ENCODE assay signal across 1 cellular context in the genomic region with DNA sequence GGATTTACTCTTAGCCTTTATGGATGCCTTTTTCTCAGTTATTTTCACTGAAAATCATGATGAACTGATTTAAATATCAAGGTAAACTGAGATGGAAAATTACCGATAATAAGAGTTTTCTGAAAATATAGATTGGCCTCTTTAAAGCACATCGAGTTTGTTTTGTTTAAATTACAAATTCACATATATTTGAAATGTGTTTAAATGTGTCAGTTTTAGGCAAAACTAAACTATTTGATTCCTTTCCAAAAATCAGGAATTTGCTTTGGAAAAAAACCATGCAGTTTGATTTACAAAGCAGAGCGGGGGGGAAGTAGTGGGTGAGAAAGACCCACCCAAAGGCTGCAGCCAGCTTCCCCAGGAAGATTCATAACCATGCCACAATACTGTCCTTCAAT.
TF ChIP-seq lines count a peak whose summit lies in the region.

No MANE protein-coding gene starts in this region.

TF ChIP-seq in SK-N-SH, 30 proteins besides CTCF, POLR2A, EP300 and RAD21 (continued from another document):
- no peak for TF ChIP-seq CHD2 (IDR thresholded peaks at IDR 0.05; ENCODE audit: low read length, partially characterized antibody)
- TF ChIP-seq, protein P1, sequence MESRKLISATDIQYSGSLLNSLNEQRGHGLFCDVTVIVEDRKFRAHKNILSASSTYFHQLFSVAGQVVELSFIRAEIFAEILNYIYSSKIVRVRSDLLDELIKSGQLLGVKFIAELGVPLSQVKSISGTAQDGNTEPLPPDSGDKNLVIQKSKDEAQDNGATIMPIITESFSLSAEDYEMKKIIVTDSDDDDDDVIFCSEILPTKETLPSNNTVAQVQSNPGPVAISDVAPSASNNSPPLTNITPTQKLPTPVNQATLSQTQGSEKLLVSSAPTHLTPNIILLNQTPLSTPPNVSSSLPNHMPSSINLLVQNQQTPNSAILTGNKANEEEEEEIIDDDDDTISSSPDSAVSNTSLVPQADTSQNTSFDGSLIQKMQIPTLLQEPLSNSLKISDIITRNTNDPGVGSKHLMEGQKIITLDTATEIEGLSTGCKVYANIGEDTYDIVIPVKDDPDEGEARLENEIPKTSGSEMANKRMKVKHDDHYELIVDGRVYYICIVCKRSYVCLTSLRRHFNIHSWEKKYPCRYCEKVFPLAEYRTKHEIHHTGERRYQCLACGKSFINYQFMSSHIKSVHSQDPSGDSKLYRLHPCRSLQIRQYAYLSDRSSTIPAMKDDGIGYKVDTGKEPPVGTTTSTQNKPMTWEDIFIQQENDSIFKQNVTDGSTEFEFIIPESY (IDR thresholded peaks at IDR 0.05; ENCODE audit: borderline replicate concordance, low read depth) = no peak
- TF ChIP-seq MXI1 (IDR thresholded peaks at IDR 0.05; ENCODE audit: low read depth, low read length) = no peak
- TF ChIP-seq FOSL2 (IDR thresholded peaks at IDR 0.05; ENCODE audit: borderline replicate concordance, low read depth) = no peak
- TF ChIP-seq, protein P2, sequence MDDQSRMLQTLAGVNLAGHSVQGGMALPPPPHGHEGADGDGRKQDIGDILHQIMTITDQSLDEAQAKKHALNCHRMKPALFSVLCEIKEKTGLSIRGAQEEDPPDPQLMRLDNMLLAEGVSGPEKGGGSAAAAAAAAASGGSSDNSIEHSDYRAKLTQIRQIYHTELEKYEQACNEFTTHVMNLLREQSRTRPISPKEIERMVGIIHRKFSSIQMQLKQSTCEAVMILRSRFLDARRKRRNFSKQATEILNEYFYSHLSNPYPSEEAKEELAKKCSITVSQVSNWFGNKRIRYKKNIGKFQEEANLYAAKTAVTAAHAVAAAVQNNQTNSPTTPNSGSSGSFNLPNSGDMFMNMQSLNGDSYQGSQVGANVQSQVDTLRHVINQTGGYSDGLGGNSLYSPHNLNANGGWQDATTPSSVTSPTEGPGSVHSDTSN (IDR thresholded peaks at IDR 0.05) = no peak
- no peak for TF ChIP-seq FOXJ3 (CRISPR knock-in tag; IDR thresholded peaks at IDR 0.05)
- no peak for TF ChIP-seq RXRA (IDR thresholded peaks at IDR 0.05; ENCODE audit: borderline replicate concordance, low read depth)
- TF ChIP-seq, protein P3, sequence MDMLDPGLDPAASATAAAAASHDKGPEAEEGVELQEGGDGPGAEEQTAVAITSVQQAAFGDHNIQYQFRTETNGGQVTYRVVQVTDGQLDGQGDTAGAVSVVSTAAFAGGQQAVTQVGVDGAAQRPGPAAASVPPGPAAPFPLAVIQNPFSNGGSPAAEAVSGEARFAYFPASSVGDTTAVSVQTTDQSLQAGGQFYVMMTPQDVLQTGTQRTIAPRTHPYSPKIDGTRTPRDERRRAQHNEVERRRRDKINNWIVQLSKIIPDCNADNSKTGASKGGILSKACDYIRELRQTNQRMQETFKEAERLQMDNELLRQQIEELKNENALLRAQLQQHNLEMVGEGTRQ (IDR thresholded peaks at IDR 0.05; ENCODE audit: borderline replicate concordance, low read depth, low read length) = no peak
- no peak for TF ChIP-seq YY1 (IDR thresholded peaks at IDR 0.05; ENCODE audit: low read depth)
- TF ChIP-seq TAF1 (IDR thresholded peaks at IDR 0.05; ENCODE audit: borderline replicate concordance, low read depth, low read length) = no peak
- TF ChIP-seq, protein P4, sequence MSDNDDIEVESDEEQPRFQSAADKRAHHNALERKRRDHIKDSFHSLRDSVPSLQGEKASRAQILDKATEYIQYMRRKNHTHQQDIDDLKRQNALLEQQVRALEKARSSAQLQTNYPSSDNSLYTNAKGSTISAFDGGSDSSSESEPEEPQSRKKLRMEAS (IDR thresholded peaks at IDR 0.05; ENCODE audit: low read depth) = no peak
- no peak for TF ChIP-seq SMC3 (IDR thresholded peaks at IDR 0.05; ENCODE audit: low read depth, low read length)
- TF ChIP-seq, protein P5, sequence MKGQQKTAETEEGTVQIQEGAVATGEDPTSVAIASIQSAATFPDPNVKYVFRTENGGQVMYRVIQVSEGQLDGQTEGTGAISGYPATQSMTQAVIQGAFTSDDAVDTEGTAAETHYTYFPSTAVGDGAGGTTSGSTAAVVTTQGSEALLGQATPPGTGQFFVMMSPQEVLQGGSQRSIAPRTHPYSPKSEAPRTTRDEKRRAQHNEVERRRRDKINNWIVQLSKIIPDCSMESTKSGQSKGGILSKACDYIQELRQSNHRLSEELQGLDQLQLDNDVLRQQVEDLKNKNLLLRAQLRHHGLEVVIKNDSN (IDR thresholded peaks at IDR 0.05; ENCODE audit: borderline replicate concordance, low read depth) = no peak
- TF ChIP-seq TCF12 (IDR thresholded peaks at IDR 0.05) = no peak
- no peak for TF ChIP-seq ELF1 (IDR thresholded peaks at IDR 0.05)
- no peak for TF ChIP-seq TEAD4 (IDR thresholded peaks at IDR 0.05; ENCODE audit: borderline replicate concordance, insufficient read depth)
